14 cellular contexts compared by ENCODE assay signal in genomic region chr19:33621065-33621785, GRCh38. TPM values are rescaled to one million over a fixed set of nuclear protein-coding genes. Genes with fewer than 3 reads are reported as not detected.
DNase-seq lines count a peak whose midpoint lies in the region; ATAC-seq, FAIRE-seq and TF ChIP-seq lines count a peak whose summit lies in the region.
"Had no signal": no experiment of that assay in that cellular context is flagged by ENCODE, and none has a peak within 500 bp of the region (broad histone marks: within the 10 kb centered on the region; RNA-seq: fewer than 3 reads in every experiment).

No MANE protein-coding gene starts in this region.

- peak overlapping the region; percentile 66 for H3K4me3 ChIP-seq in BLaER1
- no peak overlapping the region for H3K4me3 ChIP-seq in hepatocyte
- H3K4me3 ChIP-seq in pancreas: peak overlapping the region in 2 of 4 donors; percentile 38 to 53

- FAIRE-seq in pancreas (lab: Jason Lieb, UNC): no peak
- FAIRE-seq: GM12891, small intestine had no signal

- H2AFZ ChIP-seq in hepatocyte: no peak overlapping the region

- H3K36me3 ChIP-seq in BLaER1 (no peaks in the 10 kb centered on the region), hepatocyte (replicated peaks; ENCODE audit: insufficient read depth, low read depth) (no peaks in the 10 kb centered on the region), pancreas (no peaks in the 10 kb centered on the region)
- H3K36me3 ChIP-seq: uterus had no signal

- H3K79me2 ChIP-seq in hepatocyte: no peaks in the 10 kb centered on the region

- H3K27me3 ChIP-seq in BLaER1 (peaks cover 68% of the 10 kb centered on the region), hepatocyte (peaks cover 80% of the 10 kb centered on the region), pancreas (peaks cover 0 to 31% (median 3%) of the 10 kb centered on the region in 4 donors)

- H4K20me1 ChIP-seq in BLaER1: peaks cover 35% of the 10 kb centered on the region
- no peaks in the 10 kb centered on the region for H4K20me1 ChIP-seq in hepatocyte (ENCODE audit: insufficient read depth, poor library complexity, severe bottlenecking)

- TF ChIP-seq CTCF in VCaP (conservative IDR thresholded peaks at IDR 0.05) (no peak), hepatocyte (IDR thresholded peaks at IDR 0.05; ENCODE audit: poor library complexity) (no peak), pancreas (IDR thresholded peaks at IDR 0.05) (no peak)

- intact Hi-C loops in pancreas (cut with DNase I): no loop called here

- ATAC-seq in pancreas: peak in 3 of 4 donors; percentile 8 to 21 (median 14)
- ATAC-seq in HG02981 (IDR thresholded peaks at IDR 0.05; ENCODE audit: unreplicated experiment): no peak
- ATAC-seq in HG03159 (IDR thresholded peaks at IDR 0.05; ENCODE audit: unreplicated experiment): no peak
- ATAC-seq in HG03378 (IDR thresholded peaks at IDR 0.05; ENCODE audit: unreplicated experiment): no peak

- H3K9ac ChIP-seq in BLaER1: no peak overlapping the region
- H3K9ac ChIP-seq: KMS-11 had no signal

- H3K4me1 ChIP-seq in BLaER1 (peaks cover 44% of the 10 kb centered on the region), hepatocyte (ENCODE audit: insufficient read depth) (peaks cover 13% of the 10 kb centered on the region), pancreas (peaks cover 0 to 12% (median 4%) of the 10 kb centered on the region in 3 donors)

- DNase-seq in hepatocyte (ENCODE audit: low spot score): no peak
- no peak for DNase-seq in pancreas
- DNase-seq in stimulated activated CD4-positive, alpha-beta T cell treated with anti-CD3 and anti-CD28 coated beads, Interleukin-2, amount 100 ng/mL, for 24 hours: no peak
- DNase-seq: T-helper 9 cell had no signal

- H3K27ac ChIP-seq in BLaER1 (no peak overlapping the region), VCaP (peak overlapping the region; percentile 68; the same call in 1 of the 2 replicates), hepatocyte (no peak overlapping the region), pancreas (no peak overlapping the region)
- H3K27ac ChIP-seq: KMS-11, uterus had no signal

- H3K9me3 ChIP-seq in BLaER1: peaks cover 9% of the 10 kb centered on the region; the same call in 1 of the 2 replicates
- H3K9me3 ChIP-seq in hepatocyte (ENCODE audit: low read depth): no peaks in the 10 kb centered on the region
- H3K9me3 ChIP-seq in pancreas: no peaks in the 10 kb centered on the region
- H3K9me3 ChIP-seq: uterus had no signal

- H3K9me2 ChIP-seq in hepatocyte (replicated peaks; ENCODE audit: insufficient read depth): no peaks in the 10 kb centered on the region

- H3K4me2 ChIP-seq in BLaER1 (peak overlapping the region; percentile 84), hepatocyte (peak overlapping the region; percentile 97)
- H3K4me2 ChIP-seq: KMS-11 had no signal

- WGBS in hepatocyte (ENCODE audit: low lambda C conversion rate, missing lambda C conversion rate): 22% methylated on average over 47 of the region's 60 CpGs
- 13 to 14% methylated on average over 52 to 60 of the region's 60 CpGs for WGBS in pancreas, 2 donors

RNA-seq across cellular contexts. Expression of gene CHST8, which starts 0.5 kb away (rescaled TPM):
- total RNA-seq in hepatocyte (0.07 and 0.36 TPM in 2 replicates), pancreas (1 to 10 TPM in 2 of 6 donors, under 1 TPM in 4; 0.41 to 2.0 (median 0.53) TPM)
- polyA plus RNA-seq in hepatocyte (0.40 and 0.89 TPM in 2 replicates), pancreas (1 to 10 TPM; 2.2 to 3.6 TPM)
- total RNA-seq: activated naive CD8-positive, alpha-beta T cell treated with anti-CD3 and anti-CD28 coated beads for 36 hours had no signal

Comparison
In these comparisons a context has a peak if more than half of its experiments do, and no peak if none do; other contexts are left out.
1. ATAC-seq: peak in pancreas (3 of 4); none in HG02981 (single experiment), HG03159 (single experiment) and HG03378 (single experiment).